Comparison of ENCODE assay signal across 28 cellular contexts in the genomic region with DNA sequence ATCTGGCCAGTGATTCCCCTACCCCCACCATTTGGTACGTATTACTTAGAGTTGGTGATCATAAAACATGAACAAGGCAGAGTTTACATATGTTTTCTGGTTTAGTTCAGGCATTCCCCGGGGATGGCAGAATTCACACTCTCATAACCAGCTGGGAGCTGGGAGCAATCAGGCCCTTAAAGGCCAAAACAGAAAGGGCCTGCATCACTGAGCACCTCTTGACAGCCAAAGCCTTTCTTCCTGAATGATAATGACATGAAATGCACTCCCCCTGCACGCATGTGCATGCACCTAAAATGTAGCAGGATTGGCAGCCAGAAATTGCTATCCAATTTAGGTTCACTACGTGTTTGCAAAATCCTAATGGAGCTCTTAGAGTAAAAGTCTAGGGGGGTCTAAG.
DNase-seq lines count a peak whose midpoint lies in the region; ATAC-seq and TF ChIP-seq lines count a peak whose summit lies in the region.
"Had no signal": no experiment of that assay in that cellular context is flagged by ENCODE, and none has a peak within 500 bp of the region (broad histone marks: within the 10 kb centered on the region; RNA-seq: fewer than 3 reads in every experiment).

No MANE protein-coding gene starts in this region.

- peaks cover 0 to 4% (median 0%) of the 10 kb centered on the region in 11 experiments; a peak in 1 of 22 replicates for H4K20me1 ChIP-seq in BLaER1 treated with 17β-estradiol and CSF1 and Interleukin-3, amounts not matched to agents 10 nM and 100 nM

- H3K36me3 ChIP-seq in BLaER1 treated with 17β-estradiol and CSF1 and Interleukin-3, amounts not matched to agents 10 nM and 100 nM = no peaks in the 10 kb centered on the region
- H3K36me3 ChIP-seq in H7 (replicated peaks; ENCODE audit: control insufficient read depth, insufficient read depth, low read length) = no peaks in the 10 kb centered on the region
- H3K36me3 ChIP-seq: heart left ventricle, neural progenitor cell, right atrium auricular region, stomach, transverse colon had no signal

- peak overlapping the region in 1 of 10 experiments; percentile 35; a peak in 2 of 20 replicates for H3K4me3 ChIP-seq in BLaER1 treated with 17β-estradiol and CSF1 and Interleukin-3, amounts not matched to agents 10 nM and 100 nM
- H3K4me3 ChIP-seq in H7 (ENCODE audit: insufficient read depth, low read depth, low read length) = no peak overlapping the region
- H3K4me3 ChIP-seq: coronary artery, heart left ventricle, lung, neural progenitor cell, right atrium auricular region, stomach, transverse colon had no signal

- H3K9me3 Mint-ChIP-seq in brain = no peaks in the 10 kb centered on the region
- H3K9me3 Mint-ChIP-seq: activated T-cell treated with anti-CD3 and anti-CD28 coated beads, Interleukin-2, amount 50 U/mL, for 24 hours; CD4-positive, alpha-beta memory T cell; effector memory CD8-positive, alpha-beta T cell; H9; neural progenitor cell; T-helper 1 cell treated with Interleukin-12 subunit alpha and Interleukin-12 subunit beta and Interleukin-4 antibody, amounts not matched to agents 30 μg/mL and 1 μg/mL, for 36 hours had no signal

- peaks cover 0 to 9% (median 0%) of the 10 kb centered on the region in 11 experiments; a peak in 3 of 22 replicates for H3K9me3 ChIP-seq in BLaER1 treated with 17β-estradiol and CSF1 and Interleukin-3, amounts not matched to agents 10 nM and 100 nM (replicated peaks in 1 of 11)
- H3K9me3 ChIP-seq: heart left ventricle, right atrium auricular region, stomach, transverse colon had no signal

- DNase-seq in NCI-H1694 treated with DMSO at 0.1 percent for 48 hours (lab: John Stamatoyannopoulos, UW) (peak; percentile 1), NCI-H1694 (lab: John Stamatoyannopoulos, UW) (no peak), NCI-H187 treated with DMSO at 0.1 percent for 48 hours (lab: John Stamatoyannopoulos, UW) (peak; percentile 32), H7 (no peak)
- DNase-seq: 8988T; activated CD4-positive, alpha-beta T cell treated with anti-CD3 and anti-CD28 coated beads for 36 hours; activated T-cell treated with anti-CD3 and anti-CD28 coated beads, Interleukin-2, amount 50 U/mL, for 24 hours; aorta; effector memory CD8-positive, alpha-beta T cell; erythroblast; H9; heart left ventricle; IMR-90; kidney glomerular epithelial cell; NCI-H226; stimulated activated CD4-positive, alpha-beta T cell treated with anti-CD3 and anti-CD28 coated beads, Interleukin-2, amount 100 ng/mL, for 24 hours; stomach; transverse colon had no signal

- peak overlapping the region in 3 of 5 experiments; percentile 3 to 43 (median 43) for H3K27ac Mint-ChIP-seq in brain
- H3K27ac Mint-ChIP-seq: activated T-cell treated with anti-CD3 and anti-CD28 coated beads, Interleukin-2, amount 50 U/mL, for 24 hours; effector memory CD8-positive, alpha-beta T cell; neural progenitor cell had no signal

- H3K27ac ChIP-seq in BLaER1 treated with 17β-estradiol and CSF1 and Interleukin-3, amounts not matched to agents 10 nM and 100 nM = peak overlapping the region in 2 of 11 experiments; percentile 1 to 5; a peak in 1 of 22 replicates
- H3K27ac ChIP-seq: coronary artery, heart left ventricle, neural progenitor cell, right atrium auricular region, stomach, transverse colon had no signal

- no peak overlapping the region for H3K4me3 Mint-ChIP-seq in brain
- H3K4me3 Mint-ChIP-seq: activated CD4-positive, alpha-beta T cell treated with anti-CD3 and anti-CD28 coated beads for 36 hours; activated T-cell treated with anti-CD3 and anti-CD28 coated beads, Interleukin-2, amount 50 U/mL, for 24 hours; effector memory CD8-positive, alpha-beta T cell; H9; neural progenitor cell; T-helper 1 cell treated with Interleukin-12 subunit alpha and Interleukin-12 subunit beta and Interleukin-4 antibody, amounts not matched to agents 30 μg/mL and 1 μg/mL, for 36 hours had no signal

- peaks cover 35% of the 10 kb centered on the region for H3K4me1 Mint-ChIP-seq in brain

- H3K27me3 Mint-ChIP-seq in brain = peaks cover 6% of the 10 kb centered on the region
- H3K27me3 Mint-ChIP-seq: activated CD4-positive, alpha-beta T cell treated with anti-CD3 and anti-CD28 coated beads for 36 hours; CD4-positive, alpha-beta memory T cell; effector memory CD8-positive, alpha-beta T cell had no signal

- ATAC-seq in GM18868 (IDR thresholded peaks at IDR 0.05; ENCODE audit: unreplicated experiment) (no peak), HG03520 (IDR thresholded peaks at IDR 0.05; ENCODE audit: unreplicated experiment) (no peak)
- ATAC-seq: activated CD4-positive, alpha-beta T cell treated with anti-CD3 and anti-CD28 coated beads for 36 hours; effector memory CD8-positive, alpha-beta T cell; heart left ventricle had no signal

- H3K4me1 ChIP-seq in BLaER1 treated with 17β-estradiol and CSF1 and Interleukin-3, amounts not matched to agents 10 nM and 100 nM = peaks cover 7 to 55% (median 27%) of the 10 kb centered on the region in 10 experiments
- H3K4me1 ChIP-seq: heart left ventricle, neural progenitor cell, right atrium auricular region, stomach, transverse colon had no signal

- H3K4me2 ChIP-seq in BLaER1 treated with 17β-estradiol and CSF1 and Interleukin-3, amounts not matched to agents 10 nM and 100 nM = peak overlapping the region; percentile 32 to 74 (median 49); a peak in 21 of 22 replicates
- H3K4me2 ChIP-seq: neural progenitor cell had no signal

- no peak for TF ChIP-seq CTCF in brain (conservative IDR thresholded peaks at IDR 0.05)

- peak overlapping the region in 4 of 11 experiments; percentile 12 to 57 (median 18); a peak in 2 of 22 replicates for H3K9ac ChIP-seq in BLaER1 treated with 17β-estradiol and CSF1 and Interleukin-3, amounts not matched to agents 10 nM and 100 nM
- H3K9ac ChIP-seq: neural progenitor cell had no signal

- H3K36me3 Mint-ChIP-seq in brain = peaks cover 4% of the 10 kb centered on the region
- H3K36me3 Mint-ChIP-seq: CD4-positive, alpha-beta memory T cell had no signal

- peaks cover 89 to 100% (median 97%) of the 10 kb centered on the region in 11 experiments for H3K27me3 ChIP-seq in BLaER1 treated with 17β-estradiol and CSF1 and Interleukin-3, amounts not matched to agents 10 nM and 100 nM
- H3K27me3 ChIP-seq in H7 (ENCODE audit: control insufficient read depth, insufficient read depth, low read length) = no peaks in the 10 kb centered on the region
- H3K27me3 ChIP-seq: neural progenitor cell, right atrium auricular region, transverse colon had no signal

Comparison
In these comparisons a context has a peak if more than half of its experiments do, and no peak if none do; other contexts are left out.
1. DNase-seq: peak in NCI-H1694 treated with DMSO at 0.1 percent for 48 hours (single experiment) and NCI-H187 treated with DMSO at 0.1 percent for 48 hours (single experiment); none in NCI-H1694 (single experiment) and H7 (single experiment).